Comparison of ENCODE assay signal across 8 cellular contexts in genomic region chr11:809287-810039, GRCh38. TPM values are rescaled to one million over a fixed set of nuclear protein-coding genes. Genes with fewer than 3 reads are reported as not detected.
DNase-seq lines count a peak whose midpoint lies in the region; ATAC-seq and TF ChIP-seq lines count a peak whose summit lies in the region.

TSS of gene RPLP2 (plus strand) at chr11:809967. CDS start at chr11:810235, 268 bp downstream.

- peaks cover 0 to 30% of the 10 kb centered on the region in 2 donors for H3K36me3 ChIP-seq in vagina

- peak within 1 kb of the TSS; percentile 93 for H3K27ac ChIP-seq in right cardiac atrium (ENCODE audit: low read length)
- peak within 1 kb of the TSS; percentile 96 for H3K27ac ChIP-seq in vagina

- peak; percentile 76 for ATAC-seq in GM18498 (IDR thresholded peaks at IDR 0.05; ENCODE audit: unreplicated experiment)
- peak; percentile 71 for ATAC-seq in HG02943 (IDR thresholded peaks at IDR 0.05; ENCODE audit: low read depth, unreplicated experiment)
- peak; percentile 91 to 94 for ATAC-seq in right cardiac atrium

- H3K4me1 ChIP-seq in right cardiac atrium (ENCODE audit: control insufficient read depth, insufficient read depth, low read length) (peaks cover 1% of the 10 kb centered on the region), vagina (peaks cover 42% of the 10 kb centered on the region)

- H3K9me3 ChIP-seq in right cardiac atrium (ENCODE audit: control insufficient read depth, low read length) (no peaks in the 10 kb centered on the region), vagina (no peaks in the 10 kb centered on the region)

- peak; percentile 89 for DNase-seq in NCI-H187 treated with DMSO at 0.1 percent for 48 hours (lab: John Stamatoyannopoulos, UW)
- DNase-seq in anterior cingulate cortex (lab: John Stamatoyannopoulos, UW) = peak; percentile 80 to 100 (median 97)
- DNase-seq in right cardiac atrium = peak; percentile 98 to 100 (median 99)
- DNase-seq in putamen (ENCODE audit: low spot score) = peak; percentile 96
- DNase-seq in vagina (ENCODE audit: extremely low spot score in 2 of 2) = peak in 1 of 2 donors; percentile 99

- H3K27me3 ChIP-seq in right cardiac atrium (ENCODE audit: control insufficient read depth, insufficient read depth) = no peaks in the 10 kb centered on the region
- H3K27me3 ChIP-seq in vagina = no peaks in the 10 kb centered on the region

- H3K4me3 ChIP-seq in right cardiac atrium (ENCODE audit: low read length) (peak within 1 kb of the TSS; percentile 90), vagina (peak within 1 kb of the TSS; percentile 86 to 98)

- intact Hi-C loops in T-helper 2 cell treated with Interferon-gamma antibody and Interleukin-4, amounts not matched to agents 100 ng/mL and 5 ng/mL, for 36 hours (cut with micrococcal nuclease) = loop anchor here (1.0 to 5.0 kb wide), 5 partner anchors 10 to 602 kb away; partner anchors contain the start of genes BET1L, CHID1, POLR2L and RIC8A
- intact Hi-C loops in right cardiac atrium (cut with DNase I) = no loop called here
- intact Hi-C loops in vagina (cut with DNase I) = loop anchor here (5.0 kb wide), 1 partner anchor 33 kb away; the partner anchor contains the start of genes POLR2L and TSPAN4

- under 1% methylated on average over 81 of the region's 81 CpGs for WGBS in right cardiac atrium

- peak in 1 of 3 experiments; percentile 4 for TF ChIP-seq CTCF in vagina (IDR thresholded peaks at IDR 0.05)

- peak in 1 of 2 donors; percentile 90 for TF ChIP-seq POLR2A in vagina (IDR thresholded peaks at IDR 0.05)

RNA-seq across cellular contexts. Expression of gene RPLP2, which starts in this region (rescaled TPM):
- total RNA-seq in T-helper 2 cell treated with Interferon-gamma antibody and Interleukin-4, amounts not matched to agents 100 ng/mL and 5 ng/mL, for 36 hours = 2,156 and 2,169 TPM in 2 replicates
- total RNA-seq in right cardiac atrium (1,000 to 10,000 TPM in 3 of 4 donors, 100 to 1,000 TPM in 1; 949 to 1,291 (median 1,094) TPM), vagina (1,068 TPM)
- polyA plus RNA-seq in right cardiac atrium = 859 TPM

Comparison
In these comparisons a context has a peak if more than half of its experiments do, and no peak if none do; other contexts are left out.
1. intact Hi-C loops: an anchor here in T-helper 2 cell treated with Interferon-gamma antibody and Interleukin-4, amounts not matched to agents 100 ng/mL and 5 ng/mL, for 36 hours (1.0 to 5.0 kb wide) and vagina (5.0 kb wide); none called in right cardiac atrium.